Comparison of ENCODE assay signal across 1 cellular context in genomic region chr17:70913086-70913485, GRCh38.
TF ChIP-seq lines count a peak whose summit lies in the region.

No MANE protein-coding gene starts in this region.

TF ChIP-seq in HepG2, 621 proteins besides CTCF, POLR2A, EP300 and RAD21 (continued from another document):
- no peak for TF ChIP-seq ZBTB7B (CRISPR knock-in tag; IDR thresholded peaks at IDR 0.05)
- no peak for TF ChIP-seq DMAP1 (CRISPR knock-in tag; IDR thresholded peaks at IDR 0.05)
- TF ChIP-seq ZKSCAN5 (CRISPR knock-in tag; IDR thresholded peaks at IDR 0.05): no peak
- TF ChIP-seq HOXA9 (CRISPR knock-in tag; IDR thresholded peaks at IDR 0.05; ENCODE audit: borderline replicate concordance): no peak
- no peak for TF ChIP-seq AKAP8 (CRISPR knock-in tag; IDR thresholded peaks at IDR 0.05)
- no peak for TF ChIP-seq SRF (IDR thresholded peaks at IDR 0.05; ENCODE audit: low read depth, low read length)
- no peak for TF ChIP-seq NONO (IDR thresholded peaks at IDR 0.05)
- TF ChIP-seq NONO (CRISPR knock-in tag; conservative IDR thresholded peaks at IDR 0.05): no peak
- no peak for TF ChIP-seq ZNF556 (CRISPR knock-in tag; IDR thresholded peaks at IDR 0.05; ENCODE audit: borderline replicate concordance)
- no peak for TF ChIP-seq RELA (CRISPR knock-in tag; IDR thresholded peaks at IDR 0.05)
- no peak for TF ChIP-seq ZNF430 (CRISPR knock-in tag; IDR thresholded peaks at IDR 0.05)
- TF ChIP-seq ZNF362 (CRISPR knock-in tag; IDR thresholded peaks at IDR 0.05; ENCODE audit: borderline replicate concordance): no peak
- no peak for TF ChIP-seq KLF6 (CRISPR knock-in tag; IDR thresholded peaks at IDR 0.05)
- TF ChIP-seq ADNP (CRISPR knock-in tag; IDR thresholded peaks at IDR 0.05): no peak
- no peak for TF ChIP-seq ZNF138 (CRISPR knock-in tag; IDR thresholded peaks at IDR 0.05; ENCODE audit: low read depth)
TF ChIP-seq in HepG2: peak in this region for 0.
